In the genomic region with DNA sequence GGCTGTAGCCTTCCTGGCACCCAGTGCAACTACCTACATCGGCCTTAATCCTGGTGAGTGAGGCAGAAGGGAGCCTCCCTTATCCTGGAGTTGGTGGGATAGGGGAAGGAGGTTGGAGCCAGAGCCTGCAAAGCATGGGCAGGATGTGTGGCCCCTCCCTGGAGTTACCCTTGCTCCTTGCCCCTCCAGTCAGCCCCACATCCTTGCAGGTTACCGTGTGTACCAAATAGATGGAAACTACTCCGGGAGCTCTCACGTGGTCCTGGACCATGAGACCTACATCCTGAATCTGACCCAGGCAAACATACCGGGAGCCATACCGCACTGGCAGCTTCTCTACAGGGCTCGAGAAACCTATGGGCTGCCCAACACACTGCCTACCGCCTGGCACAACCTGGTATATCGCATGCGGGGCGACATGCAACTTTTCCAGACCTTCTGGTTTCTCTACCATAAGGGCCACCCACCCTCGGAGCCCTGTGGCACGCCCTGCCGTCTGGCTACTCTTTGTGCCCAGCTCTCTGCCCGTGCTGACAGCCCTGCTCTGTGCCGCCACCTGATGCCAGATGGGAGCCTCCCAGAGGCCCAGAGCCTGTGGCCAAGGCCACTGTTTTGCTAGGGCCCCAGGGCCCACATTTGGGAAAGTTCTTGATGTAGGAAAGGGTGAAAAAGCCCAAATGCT, we compare ENCODE assay signal across 1 cellular context.
TF ChIP-seq lines count a peak whose summit lies in the region.

No MANE protein-coding gene starts in this region.

TF ChIP-seq in endothelial cell of umbilical vein, 7 proteins besides CTCF, POLR2A, EP300 and RAD21:
- TF ChIP-seq GATA2 (IDR thresholded peaks at IDR 0.05; ENCODE audit: insufficient read depth, insufficient read length, low read depth, low read length): no peak
- TF ChIP-seq JUN (IDR thresholded peaks at IDR 0.05; ENCODE audit: borderline replicate concordance, insufficient read depth, insufficient read length, low read depth): no peak
- no peak for TF ChIP-seq MYC (IDR thresholded peaks at IDR 0.05; ENCODE audit: low read depth, low read length)
- TF ChIP-seq, protein P1, sequence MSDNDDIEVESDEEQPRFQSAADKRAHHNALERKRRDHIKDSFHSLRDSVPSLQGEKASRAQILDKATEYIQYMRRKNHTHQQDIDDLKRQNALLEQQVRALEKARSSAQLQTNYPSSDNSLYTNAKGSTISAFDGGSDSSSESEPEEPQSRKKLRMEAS (IDR thresholded peaks at IDR 0.05; ENCODE audit: insufficient read depth, insufficient read length): no peak
- TF ChIP-seq EZH2 (IDR thresholded peaks at IDR 0.05; ENCODE audit: borderline replicate concordance, low read depth, low read length, severe bottlenecking): no peak
- TF ChIP-seq FOS (IDR thresholded peaks at IDR 0.05; ENCODE audit: borderline replicate concordance, insufficient read depth, low read length): no peak
- TF ChIP-seq POLR2AphosphoS5 (IDR thresholded peaks at IDR 0.05; ENCODE audit: insufficient read depth, low read depth, low read length): no peak
